In the genomic region with DNA sequence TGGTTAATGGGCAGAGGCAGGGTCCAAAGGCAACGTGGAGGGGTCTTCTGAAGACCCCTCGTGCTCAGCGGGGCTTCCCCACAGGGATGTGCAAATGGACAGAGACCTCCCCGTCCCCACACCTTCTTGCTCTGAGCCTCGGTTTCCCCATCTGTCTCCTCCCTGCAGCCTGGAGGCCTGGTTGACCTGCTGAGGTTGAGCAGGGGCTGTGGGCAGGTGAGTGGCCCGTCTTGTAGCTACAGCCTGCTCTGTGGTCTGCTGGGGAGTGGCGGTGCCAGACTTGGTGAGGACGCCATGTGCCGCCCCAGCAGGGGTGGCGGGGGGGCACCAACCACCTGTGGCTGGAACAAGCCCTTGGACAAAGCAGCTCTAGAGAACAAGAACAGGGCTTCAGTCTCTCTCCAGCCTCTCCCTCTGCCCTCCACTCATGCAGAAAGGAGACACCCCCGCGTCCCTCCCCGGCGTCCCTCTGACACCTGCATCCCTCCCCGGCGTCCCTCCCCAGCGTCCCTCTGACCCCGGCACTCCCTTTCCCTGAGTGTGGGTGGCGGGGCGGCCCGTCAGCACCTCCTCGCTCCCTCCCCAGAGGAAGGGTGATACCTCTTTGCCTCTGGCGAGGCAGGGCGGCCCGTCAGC, we compare ENCODE assay signal across 26 cellular contexts.
"Had no signal": no experiment of that assay in that cellular context is flagged by ENCODE, and none has a peak within 500 bp of the region (broad histone marks: within the 10 kb centered on the region; RNA-seq: fewer than 3 reads in every experiment).

No MANE protein-coding gene starts in this region.

- DNase-seq: activated B cell treated with CpG ODN at 0.5 μM for 24 hours; activated CD4-positive, alpha-beta T cell treated with anti-CD3 and anti-CD28 coated beads for 36 hours; activated naive CD4-positive, alpha-beta T cell; activated T-cell treated with anti-CD3 and anti-CD28 coated beads for 4 hours; activated T-cell treated with anti-CD3 and anti-CD28 coated beads, Interleukin-2, amount 50 U/mL, for 72 hours; cerebellar nuclear complex; cortex of kidney; hypothalamus; immature natural killer cell; lower lobe of right lung; mesendoderm; ovary; small intestine; stimulated activated CD4-positive, alpha-beta T cell treated with anti-CD3 and anti-CD28 coated beads, Interleukin-1b, Interleukin-23, amount 100 ng/mL, for 48 hours; stimulated activated CD4-positive, alpha-beta T cell treated with anti-CD3 and anti-CD28 coated beads, Interleukin-4, amount 100 ng/mL, for 4 hours; stimulated activated CD8-positive, alpha-beta memory T cell treated with anti-CD3 and anti-CD28 coated beads, Interleukin-4, amount 100 ng/mL, for 48 hours; stomach; T-helper 1 cell had no signal

- H3K4me1 Mint-ChIP-seq: activated B cell treated with CpG ODN at 0.5 μM for 24 hours; activated CD4-positive, alpha-beta T cell treated with anti-CD3 and anti-CD28 coated beads for 36 hours; immature natural killer cell had no signal

- H3K36me3 Mint-ChIP-seq: activated naive CD4-positive, alpha-beta T cell treated with anti-CD3 and anti-CD28 coated beads, Interleukin-2, amount 50 U/mL, for 72 hours; immature natural killer cell; stimulated activated memory B cell treated with anti-CD40 and anti-IgM and Interleukin-4, amounts not matched to agents 10 μg/mL and 1 μg/mL and 100 μg/mL, for 72 hours had no signal

- H3K4me3 Mint-ChIP-seq: activated B cell treated with CpG ODN at 0.5 μM for 24 hours; activated CD4-positive, alpha-beta T cell treated with anti-CD3 and anti-CD28 coated beads for 36 hours; activated T-cell treated with anti-CD3 and anti-CD28 coated beads, Interleukin-2, amount 50 U/mL, for 72 hours; immature natural killer cell; nephron; stimulated activated memory B cell treated with anti-CD40 and anti-IgM and Interleukin-4, amounts not matched to agents 10 μg/mL and 1 μg/mL and 100 μg/mL, for 72 hours; T-helper 2 cell treated with Interferon-gamma antibody and Interleukin-4, amounts not matched to agents 5 μg/mL and 100 μg/mL, for 36 hours had no signal

- H3K9me3 Mint-ChIP-seq: activated B cell treated with CpG ODN at 0.5 μM for 24 hours; activated naive CD4-positive, alpha-beta T cell treated with anti-CD3 and anti-CD28 coated beads, Interleukin-2, amount 50 U/mL, for 72 hours; activated T-cell treated with anti-CD3 and anti-CD28 coated beads, Interleukin-2, amount 50 U/mL, for 72 hours; immature natural killer cell; stimulated activated memory B cell treated with anti-CD40 and anti-IgM and Interleukin-4, amounts not matched to agents 10 μg/mL and 1 μg/mL and 100 μg/mL, for 72 hours; T-helper 2 cell treated with Interferon-gamma antibody and Interleukin-4, amounts not matched to agents 5 μg/mL and 100 μg/mL, for 36 hours had no signal

- H3K27ac Mint-ChIP-seq: activated B cell treated with CpG ODN at 0.5 μM for 24 hours; activated CD4-positive, alpha-beta T cell treated with anti-CD3 and anti-CD28 coated beads for 36 hours; activated naive CD4-positive, alpha-beta T cell treated with anti-CD3 and anti-CD28 coated beads, Interleukin-2, amount 50 U/mL, for 72 hours; activated T-cell treated with anti-CD3 and anti-CD28 coated beads, Interleukin-2, amount 50 U/mL, for 72 hours; immature natural killer cell; progenitor cell of endocrine pancreas; stimulated activated memory B cell treated with anti-CD40 and anti-IgM and Interleukin-4, amounts not matched to agents 10 μg/mL and 1 μg/mL and 100 μg/mL, for 72 hours; T-helper 2 cell treated with Interferon-gamma antibody and Interleukin-4, amounts not matched to agents 5 μg/mL and 100 μg/mL, for 36 hours had no signal

- ATAC-seq: activated CD4-positive, alpha-beta T cell treated with anti-CD3 and anti-CD28 coated beads for 36 hours; activated naive CD4-positive, alpha-beta T cell treated with anti-CD3 and anti-CD28 coated beads, Interleukin-2, amount 50 U/mL, for 72 hours; activated T-cell treated with anti-CD3 and anti-CD28 coated beads, Interleukin-2, amount 50 U/mL, for 72 hours; heart left ventricle; left lung; lower lobe of right lung; sciatic nerve; stimulated activated memory B cell treated with anti-CD40 and anti-IgM and Interleukin-4, amounts not matched to agents 10 μg/mL and 1 μg/mL and 100 μg/mL, for 72 hours had no signal
